In genomic region chr1:233256191-233256590, GRCh38 we compare ENCODE assay signal across 18 cellular contexts.
"Had no signal": no experiment of that assay in that cellular context is flagged by ENCODE, and none has a peak within 500 bp of the region (broad histone marks: within the 10 kb centered on the region; RNA-seq: fewer than 3 reads in every experiment).

No MANE protein-coding gene starts in this region.

- H3K9me3 ChIP-seq: colonic mucosa, gastroesophageal sphincter, neutrophil, psoas muscle, right lobe of liver, testis, transverse colon had no signal

- H3K27me3 ChIP-seq: colonic mucosa, gastroesophageal sphincter, neutrophil, right lobe of liver, testis, transverse colon had no signal

- ATAC-seq: gastroesophageal sphincter; left lobe of liver; naive thymus-derived CD4-positive, alpha-beta T cell; psoas muscle; right lobe of liver; stimulated activated naive B cell treated with anti-CD40 and anti-IgM and Interleukin-4, amounts not matched to agents 10 μg/mL and 1 μg/mL and 100 μg/mL, for 72 hours; stimulated activated naive CD8-positive, alpha-beta T cell treated with anti-CD3 and anti-CD28 coated beads, Interleukin-15, amount 100 ng/mL, for 72 hours had no signal

- H3K27ac ChIP-seq: colonic mucosa, gastroesophageal sphincter, neutrophil, psoas muscle, right lobe of liver, testis, transverse colon had no signal

- DNase-seq: colonic mucosa; dermis blood vessel endothelial cell; glutamatergic neuron; islet precursor cell; mammary epithelial cell; naive thymus-derived CD4-positive, alpha-beta T cell; psoas muscle; retina; right lobe of liver; stimulated activated CD4-positive, alpha-beta T cell treated with anti-CD3 and anti-CD28 coated beads, Interleukin-2, amount 100 ng/mL, for 24 hours; stimulated activated CD4-positive, alpha-beta T cell treated with anti-CD3 and anti-CD28 coated beads, Interleukin-4, amount 100 ng/mL, for 4 hours; stimulated activated naive B cell treated with anti-CD40 and anti-IgM and Interleukin-4, amounts not matched to agents 10 μg/mL and 1 μg/mL and 100 μg/mL, for 72 hours; stimulated activated naive CD8-positive, alpha-beta T cell treated with anti-CD3 and anti-CD28 coated beads, Interleukin-15, amount 100 ng/mL, for 72 hours; testis; transverse colon had no signal

- H3K9me3 Mint-ChIP-seq: naive thymus-derived CD4-positive, alpha-beta T cell; stimulated activated naive B cell treated with anti-CD40 and anti-IgM and Interleukin-4, amounts not matched to agents 10 μg/mL and 1 μg/mL and 100 μg/mL, for 72 hours; stimulated activated naive CD8-positive, alpha-beta T cell treated with anti-CD3 and anti-CD28 coated beads, Interleukin-15, amount 100 ng/mL, for 72 hours had no signal

- H3K36me3 ChIP-seq: colonic mucosa, neutrophil, right lobe of liver, transverse colon had no signal

- H3K4me3 Mint-ChIP-seq: naive thymus-derived CD4-positive, alpha-beta T cell; stimulated activated naive B cell treated with anti-CD40 and anti-IgM and Interleukin-4, amounts not matched to agents 10 μg/mL and 1 μg/mL and 100 μg/mL, for 72 hours; stimulated activated naive CD8-positive, alpha-beta T cell treated with anti-CD3 and anti-CD28 coated beads, Interleukin-15, amount 100 ng/mL, for 72 hours had no signal

- H3K27me3 Mint-ChIP-seq: naive thymus-derived CD4-positive, alpha-beta T cell; stimulated activated naive B cell treated with anti-CD40 and anti-IgM and Interleukin-4, amounts not matched to agents 10 μg/mL and 1 μg/mL and 100 μg/mL, for 72 hours; stimulated activated naive CD8-positive, alpha-beta T cell treated with anti-CD3 and anti-CD28 coated beads, Interleukin-15, amount 100 ng/mL, for 72 hours had no signal

- H3K4me1 ChIP-seq: colonic mucosa, psoas muscle, right lobe of liver, testis had no signal

- H3K4me3 ChIP-seq: colonic mucosa, gastroesophageal sphincter, psoas muscle, right lobe of liver, testis, transverse colon had no signal

- H3K27ac Mint-ChIP-seq: naive thymus-derived CD4-positive, alpha-beta T cell; stimulated activated naive B cell treated with anti-CD40 and anti-IgM and Interleukin-4, amounts not matched to agents 10 μg/mL and 1 μg/mL and 100 μg/mL, for 72 hours; stimulated activated naive CD8-positive, alpha-beta T cell treated with anti-CD3 and anti-CD28 coated beads, Interleukin-15, amount 100 ng/mL, for 72 hours had no signal
